In genomic region chr21:39313457-39314154, GRCh38 we compare ENCODE assay signal across 8 cellular contexts. TPM values are rescaled to one million over a fixed set of nuclear protein-coding genes. Genes with fewer than 3 reads are reported as not detected.
DNase-seq lines count a peak whose midpoint lies in the region; ATAC-seq and TF ChIP-seq lines count a peak whose summit lies in the region.

Gene BRWD1, minus strand, starts transcription at chr21:39313632. Its CDS starts 141 bp downstream, at chr21:39313491.

- ATAC-seq in HCT116 (peak; percentile 65), heart right ventricle (peak; percentile 77 to 90 (median 84)), upper lobe of right lung (peak; percentile 90)

- no peak within 1 kb of the TSS for H2AFZ ChIP-seq in HCT116 (ENCODE audit: low read depth, low read length, poor library complexity, severe bottlenecking)

- no peaks in the 10 kb centered on the region for H3K9me3 ChIP-seq in HCT116 (ENCODE audit: control insufficient read depth in 1 of 2, insufficient read depth in 1 of 2, low read depth in 1 of 2, low read length in 2 of 2)
- no peaks in the 10 kb centered on the region for H3K9me3 ChIP-seq in adipocyte (ENCODE audit: control insufficient read depth, low read length)
- no peaks in the 10 kb centered on the region for H3K9me3 ChIP-seq in heart right ventricle
- no peaks in the 10 kb centered on the region for H3K9me3 ChIP-seq in upper lobe of right lung

- H3K36me3 ChIP-seq in HCT116 (ENCODE audit: control insufficient read depth in 1 of 2, insufficient read depth in 2 of 2, low read length in 2 of 2) (peaks cover 0 to 16% of the 10 kb centered on the region in 2 experiments; a peak in 3 of 4 replicates), adipocyte (ENCODE audit: control insufficient read depth, insufficient read depth, low read length, severe bottlenecking) (peaks cover 14% of the 10 kb centered on the region), heart right ventricle (peaks cover 0 to 34% (median 7%) of the 10 kb centered on the region in 9 donors), upper lobe of right lung (peaks cover 20% of the 10 kb centered on the region)

- H3K4me3 ChIP-seq in HCT116 (replicated peaks in 1 of 2; ENCODE audit: low read depth in 1 of 2, low read length in 2 of 2) (peak within 1 kb of the TSS; percentile 51 to 71), NB4 (ENCODE audit: low read depth, low read length) (peak within 1 kb of the TSS; percentile 88), adipocyte (ENCODE audit: low read length) (peak within 1 kb of the TSS; percentile 83), heart right ventricle (peak within 1 kb of the TSS; percentile 64 to 97 (median 82)), upper lobe of right lung (peak within 1 kb of the TSS; percentile 83)

- peaks cover 36% of the 10 kb centered on the region for H3K79me2 ChIP-seq in HCT116 (ENCODE audit: insufficient read depth, low read length)

- TF ChIP-seq POLR2A in HCT116 (IDR thresholded peaks at IDR 0.05; ENCODE audit: borderline replicate concordance, extremely low read depth, insufficient read depth, insufficient read length) (peak; percentile 62), NB4 (IDR thresholded peaks at IDR 0.05; ENCODE audit: extremely low read depth, insufficient read length) (peak; percentile 38)

- 0 to 1% methylated on average over 73 to 100 of the region's 101 CpGs for WGBS in heart right ventricle, 2 donors

- peak within 1 kb of the TSS; percentile 84 for H3K4me2 ChIP-seq in HCT116 (ENCODE audit: low read length)

- H4K20me1 ChIP-seq in HCT116 (ENCODE audit: insufficient read depth) = peaks cover 7% of the 10 kb centered on the region; the same call in 1 of the 2 replicates

- peaks cover 4% of the 10 kb centered on the region; the same call in 1 of the 2 replicates for H3K9me2 ChIP-seq in HCT116 (ENCODE audit: insufficient read depth)

- CTCF ChIA-PET in HCT116 (lab: Charles Lee) = no interaction called here

- H3K9ac ChIP-seq in HCT116 (ENCODE audit: low read length) (peak within 1 kb of the TSS; percentile 83), adipocyte (ENCODE audit: low read length) (peak within 1 kb of the TSS; percentile 95)

- POLR2A ChIA-PET in HCT116 (lab: Charles Lee) = no interaction called here

- TF ChIP-seq CTCF in HCT116 (IDR thresholded peaks at IDR 0.05 in 2 of 3, conservative IDR thresholded peaks at IDR 0.05 in 1 of 3; ENCODE audit: borderline replicate concordance in 1 of 3, insufficient read depth in 1 of 3, low read depth in 2 of 3, low read length in 2 of 3) = no peak
- TF ChIP-seq CTCF in NB4 (IDR thresholded peaks at IDR 0.05; ENCODE audit: low read depth, low read length) = peak; percentile 12
- TF ChIP-seq CTCF in heart right ventricle (IDR thresholded peaks at IDR 0.05) = peak in 7 of 9 donors; percentile 44 to 68 (median 55)
- TF ChIP-seq CTCF in upper lobe of right lung (IDR thresholded peaks at IDR 0.05) = peak; percentile 46

- RAD21 ChIA-PET in HCT116 (lab: Charles Lee; ENCODE audit: low non-redundant PET in 1 of 2, low total read pairs in 2 of 2, uncharacterized antibody in 2 of 2, unreplicated experiment in 2 of 2) = no interaction called here

- peak within 1 kb of the TSS; percentile 70 for H3K27ac ChIP-seq in HCT116 (ENCODE audit: low read depth, low read length)
- peak within 1 kb of the TSS; percentile 94 to 100 (median 99) for H3K27ac ChIP-seq in heart right ventricle
- H3K27ac ChIP-seq in upper lobe of right lung = peak within 1 kb of the TSS; percentile 92

- TF ChIP-seq RAD21 in HCT116 (IDR thresholded peaks at IDR 0.05; ENCODE audit: low read depth) = 0 out of 2 replicates have a peak, but pooled peaks have one; percentile 18

- H3K4me1 ChIP-seq in HCT116 (ENCODE audit: control insufficient read depth in 1 of 2, insufficient read depth in 2 of 2, low read length in 2 of 2) (peaks cover 10 to 19% of the 10 kb centered on the region in 2 experiments; a peak in 3 of 4 replicates), adipocyte (ENCODE audit: control insufficient read depth, insufficient read depth, low read length) (peaks cover 18% of the 10 kb centered on the region), heart right ventricle (peaks cover 4 to 41% (median 21%) of the 10 kb centered on the region in 9 donors), upper lobe of right lung (peaks cover 28% of the 10 kb centered on the region)

- H3K27me3 ChIP-seq in HCT116 (ENCODE audit: insufficient read depth, low read length) (no peaks in the 10 kb centered on the region), adipocyte (replicated peaks; ENCODE audit: control insufficient read depth, insufficient read depth, low read length) (no peaks in the 10 kb centered on the region), heart right ventricle (no peaks in the 10 kb centered on the region), upper lobe of right lung (no peaks in the 10 kb centered on the region)

- intact Hi-C loops in HCT116 (cut with micrococcal nuclease) = loop anchor here (5.0 kb wide), 1 partner anchor 34 kb away; the partner anchor contains the start of gene HMGN1
- intact Hi-C loops in heart right ventricle (cut with DNase I) = loop anchor here (1.0 to 10.0 kb wide), 10 partner anchors 31 to 131 kb away; partner anchors contain the start of genes HMGN1 (in 7 of the 10) and LCA5L (in 2 of the 10)
- intact Hi-C loops in posterior vena cava (cut with DNase I) = loop anchor here in 1 of 2 donors (10.0 kb wide), 1 partner anchor 71 kb away; a partner anchor contains a TSS
- intact Hi-C loops in upper lobe of right lung (cut with DNase I) = loop anchor here (10.0 kb wide), 1 partner anchor 71 kb away; a partner anchor contains a TSS

- DNase-seq in GM04504 (ENCODE audit: low read depth) (peak; percentile 72), HCT116 (ENCODE audit: low read depth, low spot score) (peak; percentile 58), NB4 (ENCODE audit: low read depth) (peak; percentile 92), T follicular helper cell (ENCODE audit: low read depth) (peak; percentile 63), adipocyte (ENCODE audit: low read depth) (peak; percentile 93), heart right ventricle (peak; percentile 84), posterior vena cava (ENCODE audit: low spot score) (peak; percentile 94), upper lobe of right lung (peak; percentile 92)

- BruUV-seq in HCT116 (replicated peaks; lab: Mats Ljungman, UMichigan) = no TSS peak

TF ChIP-seq in HCT116, 20 proteins besides CTCF, POLR2A, EP300 and RAD21:
- TF ChIP-seq MAX (IDR thresholded peaks at IDR 0.05) (peak; percentile 94), EGR1 (IDR thresholded peaks at IDR 0.05; ENCODE audit: low read depth) (peak; percentile 77), CBX3 (IDR thresholded peaks at IDR 0.05; ENCODE audit: low read depth) (peak; percentile 79), TCF7L2 (IDR thresholded peaks at IDR 0.05; ENCODE audit: borderline replicate concordance, extremely low read depth, insufficient read depth, insufficient read length) (peak; percentile 72), EZH2phosphoT487 (IDR thresholded peaks at IDR 0.05; ENCODE audit: borderline replicate concordance) (no peak), POLR2AphosphoS5 (IDR thresholded peaks at IDR 0.05; ENCODE audit: low read depth, low read length) (peak; percentile 56), JUND (IDR thresholded peaks at IDR 0.05) (peak; percentile 40), ZFX (IDR thresholded peaks at IDR 0.05) (peak; percentile 96), YY1 (IDR thresholded peaks at IDR 0.05; ENCODE audit: extremely low read depth, insufficient replicate concordance, low read depth, low read length) (peak; percentile 71), EZH2 (IDR thresholded peaks at IDR 0.05) (no peak), SIN3A (IDR thresholded peaks at IDR 0.05; ENCODE audit: low read depth) (peak; percentile 63; the same call in 1 of the 2 replicates)

RNA-seq across cellular contexts. Expression of gene BRWD1, which starts in this region (rescaled TPM):
- 33.1 TPM for total RNA-seq in HCT116 (2021; ENCODE audit: unreplicated experiment)
- polyA plus RNA-seq in HCT116 (2012) = 7.3 and 7.4 TPM in 2 replicates
- 10 to 100 TPM; 30.2 to 38.8 (median 34.6) TPM for total RNA-seq in heart right ventricle
- 10 to 100 TPM in 1 of 2 donors, 1 to 10 TPM in 1; 8.5 to 12.7 TPM for polyA plus RNA-seq in heart right ventricle
- total RNA-seq in posterior vena cava = 10 to 100 TPM; 35.5 to 37.3 TPM
- 40.5 TPM for total RNA-seq in upper lobe of right lung

Comparison
In these comparisons a context has a peak if more than half of its experiments do, and no peak if none do; other contexts are left out.
1. Peak in every context shown above with its lines: DNase-seq, ATAC-seq, H3K4me3 ChIP-seq and H3K27ac ChIP-seq.
2. CTCF ChIP-seq: peak in NB4 (single experiment), heart right ventricle (7 of 9) and upper lobe of right lung (single experiment); none in HCT116 (0 of 3).